8 cellular contexts compared by ENCODE assay signal in the genomic region with DNA sequence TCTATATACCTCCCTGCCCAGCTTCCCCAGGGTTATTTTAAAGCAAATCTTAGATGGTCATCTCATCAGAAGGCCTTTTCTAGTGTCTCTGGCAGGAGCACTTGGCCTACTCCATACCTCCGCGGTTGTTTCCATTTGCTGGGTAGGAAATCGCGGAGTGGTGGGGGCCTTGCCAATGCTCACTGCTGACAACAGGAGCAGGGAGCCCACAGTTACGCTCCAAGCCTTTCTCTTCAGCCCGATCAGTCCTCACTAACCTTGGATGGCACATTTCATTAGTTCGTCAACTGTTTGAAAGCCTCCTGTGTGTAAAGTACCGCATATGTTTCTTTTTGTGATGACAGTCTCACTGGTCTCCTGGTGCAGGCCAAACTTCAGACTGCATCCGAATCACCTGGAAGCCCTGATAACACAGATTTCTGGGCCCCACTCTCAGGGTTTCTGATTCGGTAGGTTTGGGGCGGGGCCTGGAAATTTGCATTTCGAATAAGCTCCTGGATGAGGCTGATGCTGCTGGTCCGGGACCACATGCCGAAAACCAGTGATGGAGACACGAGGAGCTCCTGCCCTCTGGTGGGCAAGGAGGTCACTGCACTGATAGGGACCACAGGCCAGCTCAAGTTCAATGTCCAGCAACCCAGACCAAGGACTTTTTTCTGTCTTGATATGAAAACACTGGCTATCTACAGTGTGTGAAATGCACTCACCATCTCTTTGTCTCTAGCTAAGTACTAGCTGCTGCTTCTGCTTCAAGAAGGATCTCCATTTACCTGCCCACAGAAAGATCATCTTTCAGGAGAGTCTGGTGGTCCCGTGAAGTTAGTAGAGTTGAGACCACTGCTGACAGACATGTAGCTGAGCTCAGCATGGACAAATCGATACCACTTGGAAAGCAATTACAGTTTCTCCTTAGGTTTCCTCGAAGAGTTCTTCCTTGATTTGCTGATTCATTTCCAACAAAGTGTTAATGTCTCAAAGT. TPM values are rescaled to one million over a fixed set of nuclear protein-coding genes. Genes with fewer than 3 reads are reported as not detected.
DNase-seq lines count a peak whose midpoint lies in the region; ATAC-seq and TF ChIP-seq lines count a peak whose summit lies in the region.

No MANE protein-coding gene starts in this region.

- TF ChIP-seq CTCF in CD8-positive, alpha-beta T cell (IDR thresholded peaks at IDR 0.05) = peak; percentile 68
- peak; percentile 79 to 93 for TF ChIP-seq CTCF in right atrium auricular region (IDR thresholded peaks at IDR 0.05)

- peak; percentile 6 to 55 (median 34) for DNase-seq in CD8-positive, alpha-beta T cell
- DNase-seq in GM19238 (ENCODE audit: insufficient read length, low spot score) (peak; percentile 53), SKM-1 (lab: John Stamatoyannopoulos, UW; ENCODE audit: unreplicated experiment) (peak; percentile 54), amygdala (lab: John Stamatoyannopoulos, UW) (peak in 55 of 56 donors; percentile 2 to 85 (median 37)), right atrium auricular region (ENCODE audit: low spot score) (peak; percentile 77), renal cortical epithelial cell (ENCODE audit: low read depth) (peak; percentile 37)

- CTCF ChIA-PET in CD8-positive, alpha-beta T cell (lab: Charles Lee) = interaction anchor here (0.6 to 2.2 kb wide), 18 partner anchors 9 to 1474 kb away, joined by 3 to 26 read pairs (median 3); partner anchors contain the start of gene LRGUK

- peaks cover 6% of the 10 kb centered on the region for H3K4me1 Mint-ChIP-seq in CD8-positive, alpha-beta T cell (ENCODE audit: low read depth)

- no peaks in the 10 kb centered on the region for H3K27me3 Mint-ChIP-seq in CD8-positive, alpha-beta T cell (ENCODE audit: low read depth)

- no peaks in the 10 kb centered on the region for H3K4me1 ChIP-seq in CD8-positive, alpha-beta T cell (ENCODE audit: insufficient read depth, low read length)
- H3K4me1 ChIP-seq in right atrium auricular region = no peaks in the 10 kb centered on the region

- no peaks in the 10 kb centered on the region for H3K9me3 Mint-ChIP-seq in CD8-positive, alpha-beta T cell

- H3K36me3 Mint-ChIP-seq in CD8-positive, alpha-beta T cell = no peaks in the 10 kb centered on the region

- POLR2A ChIA-PET in CD8-positive, alpha-beta T cell (lab: Charles Lee) = interaction anchor here (1.1 kb wide), 1 partner anchor 14 kb away, joined by 3 read pairs; the partner anchor contains the start of gene LRGUK

- no peak overlapping the region for H3K27ac Mint-ChIP-seq in CD8-positive, alpha-beta T cell

- H3K27me3 ChIP-seq in CD8-positive, alpha-beta T cell (ENCODE audit: insufficient read depth, low read length) = no peaks in the 10 kb centered on the region
- no peaks in the 10 kb centered on the region for H3K27me3 ChIP-seq in right atrium auricular region

- H3K4me3 ChIP-seq in CD8-positive, alpha-beta T cell (ENCODE audit: low read depth, low read length) = no peak overlapping the region
- no peak overlapping the region for H3K4me3 ChIP-seq in right atrium auricular region

- ATAC-seq in CD8-positive, alpha-beta T cell = peak; percentile 69
- ATAC-seq in HG03520 (IDR thresholded peaks at IDR 0.05; ENCODE audit: unreplicated experiment) (peak; percentile 74), HG03025 (IDR thresholded peaks at IDR 0.05; ENCODE audit: low FRiP score, unreplicated experiment) (no peak)

- H3K36me3 ChIP-seq in CD8-positive, alpha-beta T cell (ENCODE audit: insufficient read depth, low read length) = no peaks in the 10 kb centered on the region
- H3K36me3 ChIP-seq in right atrium auricular region = no peaks in the 10 kb centered on the region

- no peak overlapping the region for H3K27ac ChIP-seq in CD8-positive, alpha-beta T cell (ENCODE audit: low read depth, low read length)
- H3K27ac ChIP-seq in right atrium auricular region = no peak overlapping the region

- no peak overlapping the region for H3K4me3 Mint-ChIP-seq in CD8-positive, alpha-beta T cell

- intact Hi-C loops in CD8-positive, alpha-beta T cell (cut with DNase I, micrococcal nuclease) = loop anchor here (2.0 to 10.0 kb wide), 5 partner anchors 186 to 1826 kb away; no protein-coding TSS in a partner anchor

- no peaks in the 10 kb centered on the region for H3K9me3 ChIP-seq in CD8-positive, alpha-beta T cell (ENCODE audit: low read length)
- H3K9me3 ChIP-seq in right atrium auricular region = no peaks in the 10 kb centered on the region

RNA-seq across cellular contexts. Expression of gene LRGUK, which starts 14.0 kb away (rescaled TPM):
- under 1 TPM; 0.42 to 0.71 TPM for total RNA-seq in CD8-positive, alpha-beta T cell
- total RNA-seq in right atrium auricular region (under 1 TPM in 1 of 2 donors, not detected in 1; 0.11 TPM), renal cortical epithelial cell (0.17 and 0.94 TPM in 2 replicates)
